In the genomic region with DNA sequence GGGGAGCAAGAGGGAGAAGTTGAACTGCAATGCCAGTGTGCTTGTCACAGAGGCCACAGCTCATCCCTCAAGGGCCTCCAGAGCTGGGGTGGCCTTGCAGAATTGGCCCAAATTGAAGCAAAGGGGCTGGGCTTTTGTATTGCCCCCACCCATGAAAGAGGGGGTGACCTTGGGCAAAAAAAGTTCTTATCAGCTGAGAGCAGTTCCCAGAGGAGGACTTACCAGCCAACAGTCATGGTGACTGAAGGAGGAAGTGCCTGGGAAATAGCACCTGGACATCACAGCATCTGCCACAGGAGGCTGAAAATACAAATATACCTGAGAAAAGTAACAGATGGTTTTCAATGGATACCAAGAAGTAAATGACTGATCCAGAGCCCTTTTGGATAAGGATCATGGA, we compare ENCODE assay signal across 29 cellular contexts.
"Had no signal": no experiment of that assay in that cellular context is flagged by ENCODE, and none has a peak within 500 bp of the region (broad histone marks: within the 10 kb centered on the region; RNA-seq: fewer than 3 reads in every experiment).

No MANE protein-coding gene starts in this region.

- H3K27ac Mint-ChIP-seq: activated naive CD4-positive, alpha-beta T cell treated with anti-CD3 and anti-CD28 coated beads for 36 hours; activated naive CD8-positive, alpha-beta T cell treated with anti-CD3 and anti-CD28 coated beads for 36 hours; effector memory CD8-positive, alpha-beta T cell; immature natural killer cell; mesothelial cell of epicardium; T-helper 2 cell treated with Interferon-gamma antibody and Interleukin-4, amounts not matched to agents 5 μg/mL and 100 μg/mL, for 36 hours had no signal

- ATAC-seq: effector memory CD8-positive, alpha-beta T cell had no signal

- H3K27ac ChIP-seq: adrenal gland, coronary artery, dorsolateral prefrontal cortex, heart left ventricle, parathyroid adenoma, psoas muscle, sigmoid colon, suprapubic skin, tibial artery, upper lobe of right lung had no signal

- H3K36me3 ChIP-seq: adrenal gland, heart left ventricle, sigmoid colon, suprapubic skin, tibial artery, upper lobe of right lung had no signal

- H3K9ac ChIP-seq: parathyroid adenoma had no signal

- H3K27me3 ChIP-seq: heart left ventricle, sigmoid colon, suprapubic skin, tibial artery, upper lobe of right lung had no signal

- H3K9me3 Mint-ChIP-seq: activated naive CD8-positive, alpha-beta T cell treated with anti-CD3 and anti-CD28 coated beads for 36 hours; effector memory CD8-positive, alpha-beta T cell had no signal

- H3K36me3 Mint-ChIP-seq: activated naive CD8-positive, alpha-beta T cell treated with anti-CD3 and anti-CD28 coated beads for 36 hours; immature natural killer cell; mesothelial cell of epicardium had no signal

- H3K79me2 ChIP-seq: parathyroid adenoma had no signal

- H3K4me1 Mint-ChIP-seq: activated naive CD8-positive, alpha-beta T cell treated with anti-CD3 and anti-CD28 coated beads for 36 hours; immature natural killer cell had no signal

- H3K4me1 ChIP-seq: adrenal gland, heart left ventricle, parathyroid adenoma, psoas muscle, suprapubic skin, tibial artery, upper lobe of right lung had no signal

- H3K4me3 Mint-ChIP-seq: activated naive CD4-positive, alpha-beta T cell treated with anti-CD3 and anti-CD28 coated beads for 36 hours; activated naive CD8-positive, alpha-beta T cell treated with anti-CD3 and anti-CD28 coated beads for 36 hours; brain; effector memory CD8-positive, alpha-beta T cell; immature natural killer cell; mesothelial cell of epicardium; naive B cell; T-helper 2 cell treated with Interferon-gamma antibody and Interleukin-4, amounts not matched to agents 5 μg/mL and 100 μg/mL, for 36 hours had no signal

- H2AFZ ChIP-seq: parathyroid adenoma had no signal

- H3K27me3 Mint-ChIP-seq: activated naive CD8-positive, alpha-beta T cell treated with anti-CD3 and anti-CD28 coated beads for 36 hours had no signal

- DNase-seq: activated CD4-positive, alpha-beta T cell treated with anti-CD3 and anti-CD28 coated beads for 4 hours; activated CD4-positive, alpha-beta T cell treated with anti-CD3 and anti-CD28 coated beads, Interleukin-2, amount 50 U/mL, for 4 hours; activated effector memory CD4-positive, alpha-beta T cell treated with anti-CD3 and anti-CD28 coated beads, Interleukin-2, amount 50 U/mL, for 16 hours; activated naive CD4-positive, alpha-beta T cell treated with anti-CD3 and anti-CD28 coated beads for 36 hours; activated naive CD8-positive, alpha-beta T cell treated with anti-CD3 and anti-CD28 coated beads for 36 hours; aorta; effector memory CD8-positive, alpha-beta T cell; heart left ventricle; immature natural killer cell; kidney; mammary epithelial cell; naive B cell; nucleus accumbens; sigmoid colon; stimulated activated CD4-positive, alpha-beta T cell treated with anti-CD3 and anti-CD28 coated beads, Interleukin-15, amount 100 ng/mL, for 24 hours; stimulated activated CD4-positive, alpha-beta T cell treated with anti-CD3 and anti-CD28 coated beads, Interleukin-2, amount 100 ng/mL, for 24 hours; stimulated activated naive CD4-positive, alpha-beta T cell had no signal

- H3K9me3 ChIP-seq: adrenal gland, sigmoid colon, suprapubic skin, upper lobe of right lung had no signal

- H3K4me3 ChIP-seq: adrenal gland, coronary artery, dorsolateral prefrontal cortex, heart left ventricle, psoas muscle, sigmoid colon, suprapubic skin, tibial artery, upper lobe of right lung had no signal

- FAIRE-seq: kidney, small intestine had no signal
